In the genomic region with DNA sequence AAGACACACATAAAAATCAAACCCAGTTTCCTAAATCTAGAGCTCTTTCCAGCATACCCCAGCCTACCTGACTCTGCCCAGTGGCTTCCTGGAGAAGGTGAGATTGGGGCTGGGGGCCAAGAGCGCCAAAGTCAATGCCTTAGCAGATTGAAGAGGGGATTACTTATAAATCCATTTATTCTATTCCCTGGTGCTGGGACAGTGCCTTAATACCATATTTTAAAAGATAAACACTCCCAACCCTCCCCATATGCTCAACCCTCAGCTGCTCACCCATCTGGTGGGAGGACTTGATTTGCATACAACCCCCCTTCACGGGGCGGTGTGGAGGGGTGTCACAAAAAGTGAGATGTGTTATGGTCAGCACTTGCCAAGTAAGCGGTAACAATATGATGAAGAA, we compare ENCODE assay signal across 19 cellular contexts. TPM values are rescaled to one million over a fixed set of nuclear protein-coding genes. Genes with fewer than 3 reads are reported as not detected.
DNase-seq lines count a peak whose midpoint lies in the region; TF ChIP-seq lines count a peak whose summit lies in the region.
"Had no signal": no experiment of that assay in that cellular context is flagged by ENCODE, and none has a peak within 500 bp of the region (broad histone marks: within the 10 kb centered on the region; RNA-seq: fewer than 3 reads in every experiment).

No MANE protein-coding gene starts in this region.

- DNase-seq in NCI-H1694 (lab: John Stamatoyannopoulos, UW), result peak; percentile 35
- peak; percentile 82 to 95 for DNase-seq in NCI-H524 (lab: John Stamatoyannopoulos, UW)
- DNase-seq in NCI-H82 treated with DMSO at 0.1 percent for 48 hours (lab: John Stamatoyannopoulos, UW; ENCODE audit: unreplicated experiment), result peak; percentile 97
- no peak for DNase-seq in neural crest cell (ENCODE audit: low read depth, low spot score)
- no peak for DNase-seq in HAP-1 (ENCODE audit: low spot score in 2 of 2)
- DNase-seq in osteoblast (ENCODE audit: insufficient read length, low spot score, missing footprints), result no peak
- DNase-seq in GM10248 (ENCODE audit: extremely low spot score), result no peak
- DNase-seq: ACHN; BE2C; C1 segment of cervical spinal cord; CD4-positive, CD25-positive, alpha-beta regulatory T cell; CD8-positive, alpha-beta memory T cell; COR-L47; DMS79 treated with DMSO at 0.1 percent for 48 hours; GF-D8; GOT3; H7 had no signal

- no peaks in the 10 kb centered on the region for H4K20me1 ChIP-seq in osteoblast (ENCODE audit: insufficient read depth, low read length)

- no peak overlapping the region for H3K27ac ChIP-seq in osteoblast (ENCODE audit: low read depth, low read length)

- H3K27me3 Mint-ChIP-seq in neural crest cell (ENCODE audit: low read depth), result peaks cover 62% of the 10 kb centered on the region

- H3K4me3 Mint-ChIP-seq in neural crest cell, result peak overlapping the region; percentile 47

- in situ Hi-C loops in HAP-1 (cut with MboI; ENCODE audit: low sequenced_read_pairs), result loop anchor here (10.0 kb wide), 1 partner anchor 239 kb away; no protein-coding TSS in a partner anchor

- H3K36me3 Mint-ChIP-seq in neural crest cell (ENCODE audit: low read depth), result no peaks in the 10 kb centered on the region
- H3K36me3 Mint-ChIP-seq: CD4-positive, CD25-positive, alpha-beta regulatory T cell; IgD-negative memory B cell had no signal

- no peak overlapping the region for H2AFZ ChIP-seq in osteoblast (ENCODE audit: low read length)

- TF ChIP-seq CTCF in neural crest cell (conservative IDR thresholded peaks at IDR 0.05) (no peak), osteoblast (IDR thresholded peaks at IDR 0.05; ENCODE audit: extremely low read depth, low read depth, low read length) (no peak), GM10248 (IDR thresholded peaks at IDR 0.05; ENCODE audit: control extremely low read depth, extremely low read depth, low read depth, missing control alignments) (no peak)

- H3K4me1 ChIP-seq in HAP-1 (no peaks in the 10 kb centered on the region; the same call in 1 of the 2 replicates), osteoblast (ENCODE audit: insufficient read depth, low read length) (no peaks in the 10 kb centered on the region)

- CTCF ChIA-PET in GM10248 (lab: Yijun Ruan, JAX), result interaction anchor here (0.9 to 1.6 kb wide), 4 partner anchors 9 to 438 kb away, joined by 3 to 4 read pairs (median 3); no protein-coding TSS in a partner anchor

- POLR2A ChIA-PET in GM10248 (lab: Yijun Ruan, JAX), result interaction anchor here (1.2 kb wide), 1 partner anchor 432 kb away, joined by 3 read pairs; no protein-coding TSS in a partner anchor

- no peaks in the 10 kb centered on the region for H3K9me3 ChIP-seq in HAP-1
- H3K9me3 ChIP-seq in osteoblast (ENCODE audit: low read depth, low read length), result no peaks in the 10 kb centered on the region
- H3K9me3 ChIP-seq: BE2C had no signal

- H3K27me3 ChIP-seq in HAP-1 (ENCODE audit: low read depth) (peaks cover 18% of the 10 kb centered on the region), osteoblast (ENCODE audit: insufficient read depth, low read length) (peaks cover 14% of the 10 kb centered on the region)
- H3K27me3 ChIP-seq: BE2C had no signal

- H3K79me2 ChIP-seq in osteoblast (ENCODE audit: insufficient read depth, low read length), result no peaks in the 10 kb centered on the region

- no peak overlapping the region for H3K27ac Mint-ChIP-seq in neural crest cell (ENCODE audit: unreplicated experiment)
- H3K27ac Mint-ChIP-seq: CD4-positive, CD25-positive, alpha-beta regulatory T cell; CD8-positive, alpha-beta memory T cell; IgD-negative memory B cell had no signal

- H3K9me3 Mint-ChIP-seq in neural crest cell, result no peaks in the 10 kb centered on the region
- H3K9me3 Mint-ChIP-seq: IgD-negative memory B cell had no signal

- H3K36me3 ChIP-seq in HAP-1 (replicated peaks) (no peaks in the 10 kb centered on the region), osteoblast (ENCODE audit: insufficient read depth, low read length) (no peaks in the 10 kb centered on the region)
- H3K36me3 ChIP-seq: BE2C had no signal

- H3K4me2 ChIP-seq in osteoblast (ENCODE audit: insufficient read depth, low read length), result no peak overlapping the region

- peaks cover 8% of the 10 kb centered on the region for H3K4me1 Mint-ChIP-seq in neural crest cell

- H3K4me3 ChIP-seq in HAP-1 (no peak overlapping the region), osteoblast (ENCODE audit: insufficient read depth, low read length) (no peak overlapping the region)
- H3K4me3 ChIP-seq: GM12878 had no signal

RNA-seq across cellular contexts. Expression of gene DISP3, which starts 3.2 kb away (rescaled TPM):
- total RNA-seq in neural crest cell (6.8 and 9.1 TPM in 2 replicates), osteoblast (under 0.01 TPM in 2 replicates)

Comparison
In these comparisons a context has a peak if more than half of its experiments do, and no peak if none do; other contexts are left out.
1. DNase-seq: peak in NCI-H1694 (single experiment), NCI-H524 (2 of 2) and NCI-H82 treated with DMSO at 0.1 percent for 48 hours (single experiment); none in neural crest cell (single experiment), HAP-1 (0 of 2), osteoblast (single experiment) and GM10248 (single experiment).